In the genomic region with DNA sequence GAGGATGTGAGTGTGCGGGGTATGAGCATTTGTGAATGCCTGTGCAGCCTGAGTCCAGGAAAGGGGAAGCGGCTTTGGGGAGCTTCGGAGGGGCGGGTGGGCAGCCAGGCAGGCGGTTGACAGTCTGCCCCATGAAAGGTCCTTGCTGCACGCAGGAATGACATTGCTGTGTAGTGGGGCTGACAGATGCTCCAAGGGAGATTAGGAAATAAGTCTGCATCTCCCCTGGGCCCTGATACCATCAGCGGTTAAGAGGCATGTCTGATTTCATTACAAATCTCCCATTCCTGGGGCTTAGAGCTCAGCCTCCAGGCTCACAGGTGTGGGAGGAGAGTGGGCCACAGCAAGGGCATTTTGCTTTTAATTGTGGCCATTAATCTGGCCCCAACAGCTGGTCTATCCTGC, we compare ENCODE assay signal across 1 cellular context.
TF ChIP-seq lines count a peak whose summit lies in the region.

No MANE protein-coding gene starts in this region.

TF ChIP-seq in HepG2, 621 proteins besides CTCF, POLR2A, EP300 and RAD21:
- no peak for TF ChIP-seq ZNF513 (CRISPR knock-in tag; conservative IDR thresholded peaks at IDR 0.05)
- TF ChIP-seq ZFAT (CRISPR knock-in tag; conservative IDR thresholded peaks at IDR 0.05) = no peak
- TF ChIP-seq ZNF253 (CRISPR knock-in tag; IDR thresholded peaks at IDR 0.05; ENCODE audit: borderline replicate concordance) = no peak
- no peak for TF ChIP-seq ZFP90 (CRISPR knock-in tag; IDR thresholded peaks at IDR 0.05; ENCODE audit: borderline replicate concordance)
- TF ChIP-seq AHR (CRISPR knock-in tag; IDR thresholded peaks at IDR 0.05) = no peak
- no peak for TF ChIP-seq ATF7 (IDR thresholded peaks at IDR 0.05)
- no peak for TF ChIP-seq ATF7 (CRISPR knock-in tag; IDR thresholded peaks at IDR 0.05)
- no peak for TF ChIP-seq HIVEP1 (CRISPR knock-in tag; IDR thresholded peaks at IDR 0.05)
- no peak for TF ChIP-seq ELF3 (CRISPR knock-in tag; IDR thresholded peaks at IDR 0.05)
- no peak for TF ChIP-seq ZNF781 (CRISPR knock-in tag; IDR thresholded peaks at IDR 0.05; ENCODE audit: borderline replicate concordance, not compliant biosample characterization)
- no peak for TF ChIP-seq EED (CRISPR knock-in tag; IDR thresholded peaks at IDR 0.05)
- no peak for TF ChIP-seq MYPOP (CRISPR knock-in tag; IDR thresholded peaks at IDR 0.05)
